In genomic region chr19:1103691-1104451, GRCh38 we compare ENCODE assay signal across 8 cellular contexts. TPM values are rescaled to one million over a fixed set of nuclear protein-coding genes. Genes with fewer than 3 reads are reported as not detected.
DNase-seq lines count a peak whose midpoint lies in the region; ATAC-seq, FAIRE-seq and TF ChIP-seq lines count a peak whose summit lies in the region.

TSS of gene GPX4 (plus strand) at chr19:1103994. CDS start at chr19:1104044, 50 bp downstream.

- H3K4me2 ChIP-seq in HepG2 (ENCODE audit: low read depth, low read length): peak within 1 kb of the TSS; percentile 92

- H3K9ac ChIP-seq in HepG2 (ENCODE audit: insufficient read depth, low read depth, low read length): peak within 1 kb of the TSS; percentile 98

- in situ Hi-C loops in HepG2 (cut with HindIII; ENCODE audit: extremely low pct_ligation_motif_present, low pct_unique_long_range_greater_than_20kb): loop anchor here (5.0 kb wide), 1 partner anchor 37 kb away; the partner anchor contains the start of gene ARHGAP45

- peak within 1 kb of the TSS; percentile 100 for H3K27ac ChIP-seq in HepG2 (ENCODE audit: extremely low read length, insufficient read depth, low read length)

- POLR2A ChIA-PET in HepG2 (lab: Yijun Ruan, JAX): interaction anchor here (0.6 to 4.1 kb wide), 15 partner anchors 9 to 165 kb away, joined by 3 to 28 read pairs (median 6); partner anchors contain the start of genes ARHGAP45, CIRBP, RNU6-2 and SBNO2

- peaks cover 15% of the 10 kb centered on the region; the same call in 1 of the 2 replicates for H4K20me1 ChIP-seq in HepG2 (ENCODE audit: insufficient read depth, low read length)

- peak; percentile 89 for FAIRE-seq in HepG2 (lab: Jason Lieb, UNC)

- peaks cover 6 to 20% of the 10 kb centered on the region in 2 experiments; a peak in 3 of 5 replicates for H3K36me3 ChIP-seq in HepG2 (replicated peaks in 1 of 2; ENCODE audit: control insufficient read depth in 1 of 2, insufficient read depth in 2 of 2, low read length in 2 of 2)

- H3K79me2 ChIP-seq in HepG2 (ENCODE audit: insufficient read depth, low read length): peaks cover 11% of the 10 kb centered on the region

- peak; percentile 86 for TF ChIP-seq RAD21 in HepG2 (CRISPR knock-in tag; IDR thresholded peaks at IDR 0.05)

- peak; percentile 95 for TF ChIP-seq POLR2A in HepG2 (IDR thresholded peaks at IDR 0.05; ENCODE audit: insufficient read depth in 1 of 2, low read depth in 2 of 2, low read length in 2 of 2)

- peak within 1 kb of the TSS; percentile 89 to 92 (median 89) for H3K4me3 ChIP-seq in HepG2 (replicated peaks in 1 of 3; ENCODE audit: insufficient read depth in 1 of 3, low read depth in 2 of 3, low read length in 3 of 3)

- no peak for TF ChIP-seq EP300 in HepG2 (IDR thresholded peaks at IDR 0.05; ENCODE audit: low read depth in 2 of 2, low read length in 2 of 2)
- peak; percentile 44 for TF ChIP-seq EP300 in HepG2 (CRISPR knock-in tag; IDR thresholded peaks at IDR 0.05; ENCODE audit: borderline replicate concordance)

- ATAC-seq in GM19372 (IDR thresholded peaks at IDR 0.05; ENCODE audit: low read depth, unreplicated experiment) (peak; percentile 80), HG03558 (IDR thresholded peaks at IDR 0.05; ENCODE audit: extremely low read depth, unreplicated experiment) (peak; percentile 36), HepG2 (peak; percentile 85)

- H2AFZ ChIP-seq in HepG2 (ENCODE audit: low read length): no peak within 1 kb of the TSS

- no peak; the same call in 1 of the 2 replicates for TF ChIP-seq CTCF in HepG2 (CRISPR knock-in tag; IDR thresholded peaks at IDR 0.05)

- H3K4me1 ChIP-seq in HepG2 (ENCODE audit: insufficient read depth, low read length): peaks cover 74% of the 10 kb centered on the region

- DNase-seq in C1 segment of cervical spinal cord (lab: John Stamatoyannopoulos, UW) (peak; percentile 88 to 99 (median 96)), NCI-H774 (lab: John Stamatoyannopoulos, UW) (peak; percentile 99), dermis blood vessel endothelial cell (peak; percentile 100), HepG2 (ENCODE audit: low spot score) (peak; percentile 96)
- DNase-seq in activated CD4-positive, alpha-beta T cell treated with anti-CD3 and anti-CD28 coated beads, Interleukin-2, amount 50 U/mL, for 4 hours: peak; percentile 98
- DNase-seq in stimulated activated CD4-positive, alpha-beta T cell treated with anti-CD3 and anti-CD28 coated beads, Interleukin-4, amount 100 ng/mL, for 1 hour: peak; percentile 98

- CTCF ChIA-PET in HepG2 (lab: Yijun Ruan, JAX; ENCODE audit: low intra/inter-chr PET ratio, low total read pairs): no interaction called here

- intact Hi-C loops in HepG2 (cut with micrococcal nuclease; ENCODE audit: unreplicated experiment): loop anchor here (10.0 kb wide), 1 partner anchor 49 kb away; no protein-coding TSS in a partner anchor

- no peaks in the 10 kb centered on the region for H3K9me3 ChIP-seq in HepG2 (ENCODE audit: low read length)

- BruUV-seq in HepG2 (replicated peaks; lab: Mats Ljungman, UMichigan): no TSS peak

- H3K27me3 ChIP-seq in HepG2 (ENCODE audit: control insufficient read depth in 1 of 2, insufficient read depth in 2 of 2, low read length in 2 of 2): no peaks in the 10 kb centered on the region

- 0% methylated on average over 5 of the region's 96 CpGs for WGBS in HepG2 (ENCODE audit: low lambda C conversion rate)

TF ChIP-seq in HepG2, 621 proteins besides CTCF, POLR2A, EP300 and RAD21 (continues in another document):
- no peak for TF ChIP-seq NR3C1 (CRISPR knock-in tag; IDR thresholded peaks at IDR 0.05)
- TF ChIP-seq SOX5 (CRISPR knock-in tag; IDR thresholded peaks at IDR 0.05; ENCODE audit: borderline replicate concordance): no peak; the same call in none of the 2 replicates
- no peak for TF ChIP-seq NAIF1 (CRISPR knock-in tag; IDR thresholded peaks at IDR 0.05; ENCODE audit: borderline replicate concordance)
- TF ChIP-seq NFYC (CRISPR knock-in tag; IDR thresholded peaks at IDR 0.05): peak; percentile 92
- TF ChIP-seq CEBPG (CRISPR knock-in tag; IDR thresholded peaks at IDR 0.05): no peak
- no peak for TF ChIP-seq ZNF7 (CRISPR knock-in tag; IDR thresholded peaks at IDR 0.05)
- 0 out of 2 replicates have a peak, but pooled peaks have one; percentile 80 for TF ChIP-seq DNMT1 (CRISPR knock-in tag; IDR thresholded peaks at IDR 0.05)
- peak; percentile 66; the same call in 1 of the 2 replicates for TF ChIP-seq ZFP91 (CRISPR knock-in tag; IDR thresholded peaks at IDR 0.05; ENCODE audit: borderline replicate concordance)
- TF ChIP-seq ZBTB39 (CRISPR knock-in tag; IDR thresholded peaks at IDR 0.05): no peak
- TF ChIP-seq ZMYM3 (CRISPR knock-in tag; IDR thresholded peaks at IDR 0.05): no peak
- no peak; the same call in 1 of the 2 replicates for TF ChIP-seq NFKB2 (CRISPR knock-in tag; IDR thresholded peaks at IDR 0.05; ENCODE audit: borderline replicate concordance)
- TF ChIP-seq TFDP1 (CRISPR knock-in tag; IDR thresholded peaks at IDR 0.05; ENCODE audit: borderline replicate concordance): peak; percentile 81; the same call in 1 of the 2 replicates
- TF ChIP-seq FOXA3 (CRISPR knock-in tag; IDR thresholded peaks at IDR 0.05): peak; percentile 38
- TF ChIP-seq NFATC3 (CRISPR knock-in tag; IDR thresholded peaks at IDR 0.05): peak; percentile 71; the same call in 1 of the 2 replicates
- 0 out of 2 replicates have a peak, but pooled peaks have one; percentile 51 for TF ChIP-seq ZNF577 (CRISPR knock-in tag; IDR thresholded peaks at IDR 0.05; ENCODE audit: borderline replicate concordance, low read depth)
- TF ChIP-seq PITX1 (CRISPR knock-in tag; IDR thresholded peaks at IDR 0.05): no peak; the same call in 1 of the 2 replicates

RNA-seq across cellular contexts. Expression of gene GPX4, which starts in this region (rescaled TPM):
- total RNA-seq in dermis blood vessel endothelial cell (281 and 591 TPM in 2 replicates), HepG2 (2016; rRNA removed; fragmentation: Illumina TruSeq; extraction: Trizol) (426 and 535 TPM in 2 replicates)
- total RNA-seq in HepG2 (2016; cell fraction: cytosol; rRNA removed; fragmentation: Illumina TruSeq; extraction: Trizol; ENCODE audit: low read depth): 2,785 and 3,522 TPM in 2 replicates
- total RNA-seq in HepG2 (2016; cell fraction: insoluble cytoplasmic fraction; rRNA removed; fragmentation: Illumina TruSeq; extraction: Trizol): 340 and 561 TPM in 2 replicates
- 1,902 and 2,313 TPM in 2 replicates for total RNA-seq in HepG2 (2016; cell fraction: membrane; rRNA removed; fragmentation: Illumina TruSeq; extraction: Trizol)
- 168 and 177 TPM in 2 replicates for total RNA-seq in HepG2 (2016; cell fraction: nucleus; rRNA removed; fragmentation: Illumina TruSeq; extraction: Trizol)
- 613 and 728 TPM in 2 replicates for polyA plus RNA-seq in HepG2 (2011; rRNA removed)
- 837 and 1,257 TPM in 2 replicates for polyA plus RNA-seq in HepG2 (2011; cell fraction: cytosol; rRNA removed)
- 557 and 562 TPM in 2 replicates for polyA plus RNA-seq in HepG2 (2011; cell fraction: nucleus; rRNA removed)
- 539 and 705 TPM in 2 replicates for polyA plus RNA-seq in HepG2 (2012)
- 3,701 and 4,930 TPM in 2 replicates for polyA plus RNA-seq in HepG2 (2016; cell fraction: cytosol; fragmentation: Illumina TruSeq; extraction: Trizol; ENCODE audit: low read depth)
- polyA plus RNA-seq in HepG2 (2016; cell fraction: insoluble cytoplasmic fraction; fragmentation: Illumina TruSeq; extraction: Trizol; ENCODE audit: low read depth): 454 and 583 TPM in 2 replicates
- 2,313 and 2,706 TPM in 2 replicates for polyA plus RNA-seq in HepG2 (2016; cell fraction: membrane; fragmentation: Illumina TruSeq; extraction: Trizol; ENCODE audit: low read depth)
- polyA plus RNA-seq in HepG2 (2016; cell fraction: nucleus; fragmentation: Illumina TruSeq; extraction: Trizol; ENCODE audit: insufficient read depth, low read depth): 387 and 420 TPM in 2 replicates
- polyA minus RNA-seq in HepG2 (2011; rRNA and poly(A)+ RNA removed; ENCODE audit: low replicate concordance): 195 and 435 TPM in 2 replicates
- polyA minus RNA-seq in HepG2 (2011; cell fraction: cytosol; rRNA and poly(A)+ RNA removed): 211 and 241 TPM in 2 replicates
- polyA minus RNA-seq in HepG2 (2011; cell fraction: nucleus; rRNA and poly(A)+ RNA removed): 51.6 and 73.4 TPM in 2 replicates

Comparison
In these comparisons a context has a peak if more than half of its experiments do, and no peak if none do; other contexts are left out.
1. Peak in every context shown above with its lines: DNase-seq, ATAC-seq, H3K4me3 ChIP-seq and H3K27ac ChIP-seq.